Comparison of ENCODE assay signal across 1 cellular context in the genomic region with DNA sequence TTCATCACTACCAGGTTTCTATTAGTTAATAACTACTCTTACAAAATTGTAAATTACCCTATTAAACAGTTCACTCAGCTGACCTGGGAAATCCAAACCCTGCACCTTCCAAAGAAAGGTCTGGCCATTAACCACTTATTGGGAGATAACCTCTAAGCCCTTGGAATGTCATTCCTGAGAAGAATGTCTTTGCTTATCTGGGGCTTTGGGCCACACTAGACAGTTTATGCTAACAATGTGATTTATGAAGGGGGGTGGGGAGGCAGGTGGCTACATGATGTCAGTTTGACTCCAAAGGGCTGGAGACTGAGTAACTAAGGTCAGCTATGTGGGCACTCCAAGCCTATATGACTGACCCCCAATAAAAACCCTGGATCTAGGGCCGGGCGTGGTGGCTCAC.
TF ChIP-seq lines count a peak whose summit lies in the region.

No MANE protein-coding gene starts in this region.

TF ChIP-seq in K562, 482 proteins besides CTCF, POLR2A, EP300 and RAD21 (continued from another document):
- no peak for TF ChIP-seq PREB (CRISPR knock-in tag; IDR thresholded peaks at IDR 0.05)
- no peak for TF ChIP-seq XRCC3 (IDR thresholded peaks at IDR 0.05)
- no peak for TF ChIP-seq ELF2 (CRISPR knock-in tag; IDR thresholded peaks at IDR 0.05)
- no peak for TF ChIP-seq NKRF (IDR thresholded peaks at IDR 0.05; ENCODE audit: borderline replicate concordance)
- TF ChIP-seq PBX2 (CRISPR knock-in tag; IDR thresholded peaks at IDR 0.05; ENCODE audit: low read depth): no peak
- peak; percentile 69 for TF ChIP-seq PBX2 (tag; conservative IDR thresholded peaks at IDR 0.05; ENCODE audit: low read depth)
- no peak for TF ChIP-seq ZKSCAN1 (IDR thresholded peaks at IDR 0.05; ENCODE audit: low read depth, low read length)
- no peak for TF ChIP-seq POLR2AphosphoS2 (IDR thresholded peaks at IDR 0.05; ENCODE audit: low read length)
- no peak for TF ChIP-seq PTRF (tag; IDR thresholded peaks at IDR 0.05)
- TF ChIP-seq GABPB1 (CRISPR knock-in tag; IDR thresholded peaks at IDR 0.05): no peak
- TF ChIP-seq MEIS2 (IDR thresholded peaks at IDR 0.05; ENCODE audit: partially characterized antibody): peak; percentile 84
- TF ChIP-seq, protein P1, sequence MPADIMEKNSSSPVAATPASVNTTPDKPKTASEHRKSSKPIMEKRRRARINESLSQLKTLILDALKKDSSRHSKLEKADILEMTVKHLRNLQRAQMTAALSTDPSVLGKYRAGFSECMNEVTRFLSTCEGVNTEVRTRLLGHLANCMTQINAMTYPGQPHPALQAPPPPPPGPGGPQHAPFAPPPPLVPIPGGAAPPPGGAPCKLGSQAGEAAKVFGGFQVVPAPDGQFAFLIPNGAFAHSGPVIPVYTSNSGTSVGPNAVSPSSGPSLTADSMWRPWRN (IDR thresholded peaks at IDR 0.05; ENCODE audit: low read depth): no peak
- TF ChIP-seq, protein P2, sequence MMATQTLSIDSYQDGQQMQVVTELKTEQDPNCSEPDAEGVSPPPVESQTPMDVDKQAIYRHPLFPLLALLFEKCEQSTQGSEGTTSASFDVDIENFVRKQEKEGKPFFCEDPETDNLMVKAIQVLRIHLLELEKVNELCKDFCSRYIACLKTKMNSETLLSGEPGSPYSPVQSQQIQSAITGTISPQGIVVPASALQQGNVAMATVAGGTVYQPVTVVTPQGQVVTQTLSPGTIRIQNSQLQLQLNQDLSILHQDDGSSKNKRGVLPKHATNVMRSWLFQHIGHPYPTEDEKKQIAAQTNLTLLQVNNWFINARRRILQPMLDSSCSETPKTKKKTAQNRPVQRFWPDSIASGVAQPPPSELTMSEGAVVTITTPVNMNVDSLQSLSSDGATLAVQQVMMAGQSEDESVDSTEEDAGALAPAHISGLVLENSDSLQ (IDR thresholded peaks at IDR 0.05): peak; percentile 28; the same call in 1 of the 2 replicates
- no peak for TF ChIP-seq LCOR (CRISPR knock-in tag; IDR thresholded peaks at IDR 0.05)
- no peak for TF ChIP-seq ZNF140 (CRISPR knock-in tag; IDR thresholded peaks at IDR 0.05)
- TF ChIP-seq, protein P3, sequence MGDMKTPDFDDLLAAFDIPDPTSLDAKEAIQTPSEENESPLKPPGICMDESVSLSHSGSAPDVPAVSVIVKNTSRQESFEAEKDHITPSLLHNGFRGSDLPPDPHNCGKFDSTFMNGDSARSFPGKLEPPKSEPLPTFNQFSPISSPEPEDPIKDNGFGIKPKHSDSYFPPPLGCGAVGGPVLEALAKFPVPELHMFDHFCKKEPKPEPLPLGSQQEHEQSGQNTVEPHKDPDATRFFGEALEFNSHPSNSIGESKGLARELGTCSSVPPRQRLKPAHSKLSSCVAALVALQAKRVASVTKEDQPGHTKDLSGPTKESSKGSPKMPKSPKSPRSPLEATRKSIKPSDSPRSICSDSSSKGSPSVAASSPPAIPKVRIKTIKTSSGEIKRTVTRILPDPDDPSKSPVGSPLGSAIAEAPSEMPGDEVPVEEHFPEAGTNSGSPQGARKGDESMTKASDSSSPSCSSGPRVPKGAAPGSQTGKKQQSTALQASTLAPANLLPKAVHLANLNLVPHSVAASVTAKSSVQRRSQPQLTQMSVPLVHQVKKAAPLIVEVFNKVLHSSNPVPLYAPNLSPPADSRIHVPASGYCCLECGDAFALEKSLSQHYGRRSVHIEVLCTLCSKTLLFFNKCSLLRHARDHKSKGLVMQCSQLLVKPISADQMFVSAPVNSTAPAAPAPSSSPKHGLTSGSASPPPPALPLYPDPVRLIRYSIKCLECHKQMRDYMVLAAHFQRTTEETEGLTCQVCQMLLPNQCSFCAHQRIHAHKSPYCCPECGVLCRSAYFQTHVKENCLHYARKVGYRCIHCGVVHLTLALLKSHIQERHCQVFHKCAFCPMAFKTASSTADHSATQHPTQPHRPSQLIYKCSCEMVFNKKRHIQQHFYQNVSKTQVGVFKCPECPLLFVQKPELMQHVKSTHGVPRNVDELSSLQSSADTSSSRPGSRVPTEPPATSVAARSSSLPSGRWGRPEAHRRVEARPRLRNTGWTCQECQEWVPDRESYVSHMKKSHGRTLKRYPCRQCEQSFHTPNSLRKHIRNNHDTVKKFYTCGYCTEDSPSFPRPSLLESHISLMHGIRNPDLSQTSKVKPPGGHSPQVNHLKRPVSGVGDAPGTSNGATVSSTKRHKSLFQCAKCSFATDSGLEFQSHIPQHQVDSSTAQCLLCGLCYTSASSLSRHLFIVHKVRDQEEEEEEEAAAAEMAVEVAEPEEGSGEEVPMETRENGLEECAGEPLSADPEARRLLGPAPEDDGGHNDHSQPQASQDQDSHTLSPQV (IDR thresholded peaks at IDR 0.05): no peak
- no peak for TF ChIP-seq TEAD2 (tag; IDR thresholded peaks at IDR 0.05)
- no peak for TF ChIP-seq NFRKB (IDR thresholded peaks at IDR 0.05; ENCODE audit: low read depth)
- 0 out of 2 replicates have a peak, but pooled peaks have one; percentile 9 for TF ChIP-seq CBFA2T2 (conservative IDR thresholded peaks at IDR 0.05)
- TF ChIP-seq, protein P4, sequence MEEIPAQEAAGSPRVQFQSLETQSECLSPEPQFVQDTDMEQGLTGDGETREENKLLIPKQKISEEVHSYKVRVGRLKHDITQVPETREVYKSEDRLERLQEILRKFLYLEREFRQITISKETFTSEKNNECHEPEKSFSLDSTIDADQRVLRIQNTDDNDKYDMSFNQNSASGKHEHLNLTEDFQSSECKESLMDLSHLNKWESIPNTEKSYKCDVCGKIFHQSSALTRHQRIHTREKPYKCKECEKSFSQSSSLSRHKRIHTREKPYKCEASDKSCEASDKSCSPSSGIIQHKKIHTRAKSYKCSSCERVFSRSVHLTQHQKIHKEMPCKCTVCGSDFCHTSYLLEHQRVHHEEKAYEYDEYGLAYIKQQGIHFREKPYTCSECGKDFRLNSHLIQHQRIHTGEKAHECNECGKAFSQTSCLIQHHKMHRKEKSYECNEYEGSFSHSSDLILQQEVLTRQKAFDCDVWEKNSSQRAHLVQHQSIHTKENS (CRISPR knock-in tag; IDR thresholded peaks at IDR 0.05): no peak
- no peak for TF ChIP-seq NR2C2 (CRISPR knock-in tag; IDR thresholded peaks at IDR 0.05)
- TF ChIP-seq NR2C2 (tag; IDR thresholded peaks at IDR 0.05): no peak
- no peak for TF ChIP-seq DPF2 (IDR thresholded peaks at IDR 0.05)
- no peak for TF ChIP-seq SNAPC5 (CRISPR knock-in tag; IDR thresholded peaks at IDR 0.05)
- no peak for TF ChIP-seq SP1 (CRISPR knock-in tag; IDR thresholded peaks at IDR 0.05)
- no peak for TF ChIP-seq CC2D1A (IDR thresholded peaks at IDR 0.05)
- no peak for TF ChIP-seq U2AF2 (optimal IDR thresholded peaks at IDR 0.05; ENCODE audit: low read depth, low read length)
- no peak for TF ChIP-seq HDAC2 (IDR thresholded peaks at IDR 0.05)
- no peak for TF ChIP-seq CBX1 (IDR thresholded peaks at IDR 0.05; ENCODE audit: low read depth)
- TF ChIP-seq TFE3 (CRISPR knock-in tag; IDR thresholded peaks at IDR 0.05): no peak
